ENCODE assay signal across 26 cellular contexts in the genomic region with DNA sequence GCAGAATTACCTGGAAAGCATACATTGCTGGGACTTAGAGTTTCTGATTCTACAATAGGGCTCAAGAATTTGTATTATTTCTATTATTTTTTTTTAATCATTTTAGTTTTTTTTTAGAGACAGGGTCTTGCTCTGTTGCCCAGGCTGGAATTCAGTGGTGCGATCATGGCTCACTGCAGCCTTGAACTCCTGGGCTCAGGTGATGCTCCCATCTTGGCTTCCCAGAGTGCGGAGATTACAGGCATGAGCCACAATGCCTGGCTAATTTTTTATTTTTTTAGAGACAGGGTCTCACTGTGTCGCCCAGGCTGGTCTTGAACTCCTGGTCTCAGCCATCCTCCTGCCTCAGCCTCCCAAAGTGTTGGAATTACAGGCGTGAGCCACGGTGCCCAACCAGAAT.
"Had no signal": no experiment of that assay in that cellular context is flagged by ENCODE, and none has a peak within 500 bp of the region (broad histone marks: within the 10 kb centered on the region; RNA-seq: fewer than 3 reads in every experiment).

No MANE protein-coding gene starts in this region.

- H3K4me3 ChIP-seq: left ventricle myocardium inferior, lung, pancreas, prostate gland, sigmoid colon, spleen, suprapubic skin, thoracic aorta, tibial artery, upper lobe of right lung had no signal

- ATAC-seq: naive thymus-derived CD8-positive, alpha-beta T cell; right cardiac atrium; stimulated activated effector memory CD8-positive, alpha-beta T cell treated with anti-CD3 and anti-CD28 coated beads, Interleukin-12 subunit alpha, Interleukin-12 subunit beta, amount 100 ng/mL, for 72 hours; upper lobe of right lung had no signal

- H3K9me3 ChIP-seq: left ventricle myocardium inferior, pancreas, prostate gland, sigmoid colon, spleen, suprapubic skin, thoracic aorta, tibial artery, upper lobe of right lung had no signal

- H3K27ac Mint-ChIP-seq: memory B cell; naive thymus-derived CD8-positive, alpha-beta T cell; nephron; stimulated activated effector memory CD8-positive, alpha-beta T cell treated with anti-CD3 and anti-CD28 coated beads, Interleukin-12 subunit alpha, Interleukin-12 subunit beta, amount 100 ng/mL, for 72 hours; stimulated activated naive CD8-positive, alpha-beta T cell treated with anti-CD3 and anti-CD28 coated beads, Interleukin-15, Interleukin-2, amounts not matched to agents 100 ng/mL and 50 ng/mL, for 24 hours had no signal

- H3K9me3 Mint-ChIP-seq: naive thymus-derived CD8-positive, alpha-beta T cell; nephron; neural crest cell; stimulated activated effector memory CD8-positive, alpha-beta T cell treated with anti-CD3 and anti-CD28 coated beads, Interleukin-12 subunit alpha, Interleukin-12 subunit beta, amount 100 ng/mL, for 72 hours; stimulated activated naive CD8-positive, alpha-beta T cell treated with anti-CD3 and anti-CD28 coated beads, Interleukin-15, Interleukin-2, amounts not matched to agents 100 ng/mL and 50 ng/mL, for 24 hours had no signal

- H3K4me1 ChIP-seq: prostate gland had no signal

- H3K36me3 ChIP-seq: left ventricle myocardium inferior, pancreas, prostate gland, sigmoid colon, spleen, suprapubic skin, thoracic aorta, upper lobe of right lung had no signal

- H3K36me3 Mint-ChIP-seq: memory B cell; stimulated activated effector memory CD8-positive, alpha-beta T cell treated with anti-CD3 and anti-CD28 coated beads, Interleukin-12 subunit alpha, Interleukin-12 subunit beta, amount 100 ng/mL, for 72 hours had no signal

- H3K4me1 Mint-ChIP-seq: memory B cell, nephron had no signal

- H3K27ac ChIP-seq: left ventricle myocardium inferior, pancreas, prostate gland, sigmoid colon, spleen, suprapubic skin, thoracic aorta, tibial artery, upper lobe of right lung had no signal

- H3K27me3 ChIP-seq: pancreas, sigmoid colon, spleen, suprapubic skin, tibial artery, upper lobe of right lung had no signal

- FAIRE-seq: pancreas, small intestine, urothelium cell line had no signal

- DNase-seq: hypothalamus; left ventricle myocardium inferior; naive thymus-derived CD8-positive, alpha-beta T cell; nucleus accumbens; pancreas; posterior cingulate gyrus; retina; right cardiac atrium; sigmoid colon; small intestine; spleen; stimulated activated CD4-positive, alpha-beta T cell treated with anti-CD3 and anti-CD28 coated beads, Interleukin-4, amount 100 ng/mL, for 24 hours; stimulated activated naive CD4-positive, alpha-beta T cell; tibial artery; trophoblast cell; upper lobe of right lung had no signal

- H3K4me3 Mint-ChIP-seq: memory B cell; naive thymus-derived CD8-positive, alpha-beta T cell; nephron; neural crest cell; stimulated activated effector memory CD8-positive, alpha-beta T cell treated with anti-CD3 and anti-CD28 coated beads, Interleukin-12 subunit alpha, Interleukin-12 subunit beta, amount 100 ng/mL, for 72 hours; stimulated activated naive CD8-positive, alpha-beta T cell treated with anti-CD3 and anti-CD28 coated beads, Interleukin-15, Interleukin-2, amounts not matched to agents 100 ng/mL and 50 ng/mL, for 24 hours had no signal
